Comparison of ENCODE assay signal across 31 cellular contexts in the genomic region with DNA sequence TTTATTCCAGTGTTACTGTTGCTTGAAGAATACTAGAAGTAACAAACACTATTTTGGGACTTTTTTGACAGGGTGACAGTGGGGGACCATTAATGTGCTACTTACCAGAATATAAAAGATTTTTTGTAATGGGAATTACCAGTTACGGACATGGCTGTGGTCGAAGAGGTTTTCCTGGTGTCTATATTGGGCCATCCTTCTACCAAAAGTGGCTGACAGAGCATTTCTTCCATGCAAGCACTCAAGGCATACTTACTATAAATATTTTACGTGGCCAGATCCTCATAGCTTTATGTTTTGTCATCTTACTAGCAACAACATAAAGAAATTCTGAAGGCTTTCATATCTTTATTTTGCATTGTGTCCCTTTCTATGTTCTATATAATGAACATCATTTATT. TPM values are rescaled to one million over a fixed set of nuclear protein-coding genes. Genes with fewer than 3 reads are reported as not detected.
"Had no signal": no experiment of that assay in that cellular context is flagged by ENCODE, and none has a peak within 500 bp of the region (broad histone marks: within the 10 kb centered on the region; RNA-seq: fewer than 3 reads in every experiment).

No MANE protein-coding gene starts in this region.

- H2AFZ ChIP-seq: hepatocyte had no signal

- H3K4me2 ChIP-seq: hepatocyte had no signal

- H3K4me3 ChIP-seq: gastroesophageal sphincter, heart left ventricle, hepatocyte, lung, mucosa of descending colon, right lobe of liver, stomach, tibial artery had no signal

- H3K4me1 ChIP-seq: foreskin keratinocyte, heart left ventricle, parathyroid adenoma, right lobe of liver, stomach, tibial artery had no signal

- DNase-seq: effector CD8-positive, alpha-beta T cell; endodermal cell; foreskin keratinocyte; heart left ventricle; kidney; mucosa of descending colon; naive B cell; right lobe of liver; stimulated activated CD4-positive, alpha-beta T cell treated with anti-CD3 and anti-CD28 coated beads, Interleukin-2, amount 100 ng/mL, for 24 hours; stimulated activated CD4-positive, alpha-beta T cell treated with anti-CD3 and anti-CD28 coated beads, Interleukin-4, amount 100 ng/mL, for 24 hours; stimulated activated naive CD4-positive, alpha-beta T cell treated with Interleukin-2 at 50 U/mL for 16 hours; stomach; tibial artery had no signal

- FAIRE-seq: urothelium cell line had no signal

- H3K79me2 ChIP-seq: hepatocyte, parathyroid adenoma had no signal

- H3K27me3 ChIP-seq: foreskin keratinocyte, gastroesophageal sphincter, heart left ventricle, hepatocyte, neutrophil, right lobe of liver, stomach, tibial artery had no signal

- ATAC-seq: esophagus mucosa; foreskin keratinocyte; gastroesophageal sphincter; heart left ventricle; left lobe of liver; mucosa of descending colon; natural killer cell treated with Interleukin-12 subunit alpha and Interleukin-12 subunit beta and Interleukin-15 and Interleukin-18, amount 100 ng/mL, for 72 hours; right lobe of liver; stimulated activated effector memory CD8-positive, alpha-beta T cell treated with anti-CD3 and anti-CD28 coated beads, Interleukin-12 subunit alpha, Interleukin-12 subunit beta, amount 100 ng/mL, for 72 hours had no signal

- H3K9ac ChIP-seq: parathyroid adenoma had no signal

- H3K27ac ChIP-seq: epithelial cell of prostate, foreskin keratinocyte, gastroesophageal sphincter, heart left ventricle, hepatocyte, neutrophil, parathyroid adenoma, right lobe of liver, stomach, tibial artery had no signal

- H3K9me3 ChIP-seq: mucosa of descending colon, neutrophil, right lobe of liver had no signal

- H3K36me3 ChIP-seq: gastroesophageal sphincter, heart left ventricle, neutrophil, right lobe of liver, stomach, tibial artery had no signal

RNA-seq across cellular contexts. Expression of a gene that starts 44.5 kb away (rescaled TPM):
- total RNA-seq: endodermal cell; esophagus mucosa; foreskin keratinocyte; gastroesophageal sphincter; heart left ventricle; hepatocyte; kidney; left lobe of liver; liver; lung; mesothelial cell of epicardium; mucosa of descending colon; natural killer cell treated with Interleukin-12 subunit alpha and Interleukin-12 subunit beta and Interleukin-15 and Interleukin-18, amount 100 ng/mL, for 72 hours; neural crest cell; omental fat pad; progenitor cell of endocrine pancreas; right lobe of liver; stomach; subcutaneous adipose tissue; temporal lobe had no signal
- polyA plus RNA-seq: foreskin keratinocyte, heart left ventricle, hepatocyte, liver, lung, stomach had no signal
